Comparison of ENCODE assay signal across 20 cellular contexts in genomic region chr6:166486536-166486880, GRCh38.
"Had no signal": no experiment of that assay in that cellular context is flagged by ENCODE, and none has a peak within 500 bp of the region (broad histone marks: within the 10 kb centered on the region; RNA-seq: fewer than 3 reads in every experiment).

No MANE protein-coding gene starts in this region.

- H3K9me3 Mint-ChIP-seq: activated naive CD4-positive, alpha-beta T cell treated with anti-CD3 and anti-CD28 coated beads for 36 hours; natural killer cell had no signal

- H3K4me3 Mint-ChIP-seq: activated naive CD4-positive, alpha-beta T cell treated with anti-CD3 and anti-CD28 coated beads for 36 hours had no signal

- H3K36me3 ChIP-seq: cardiac muscle cell had no signal

- H3K27ac ChIP-seq: body of pancreas, cardiac muscle cell, psoas muscle, right atrium auricular region, tibial artery had no signal

- H3K27ac Mint-ChIP-seq: stimulated activated naive CD8-positive, alpha-beta T cell treated with anti-CD3 and anti-CD28 coated beads, Interleukin-15, amount 100 ng/mL, for 72 hours had no signal

- H3K36me3 Mint-ChIP-seq: natural killer cell, T-cell had no signal

- H3K4me3 ChIP-seq: body of pancreas, cardiac muscle cell, lung, psoas muscle, right atrium auricular region, tibial artery had no signal

- H3K4me1 ChIP-seq: body of pancreas, psoas muscle, tibial artery had no signal

- H3K27me3 Mint-ChIP-seq: stimulated activated naive CD8-positive, alpha-beta T cell treated with anti-CD3 and anti-CD28 coated beads, Interleukin-15, amount 100 ng/mL, for 72 hours; T-cell had no signal

- H3K27me3 ChIP-seq: body of pancreas, cardiac muscle cell, right atrium auricular region, tibial artery had no signal

- DNase-seq: activated CD4-positive, alpha-beta T cell treated with anti-CD3 and anti-CD28 coated beads for 1 hour; activated CD4-positive, alpha-beta T cell treated with anti-CD3 and anti-CD28 coated beads, Interleukin-2, amount 50 U/mL, for 4 hours; activated effector memory CD4-positive, alpha-beta T cell treated with Interleukin-2 at 50 U/mL for 16 hours; activated naive CD4-positive, alpha-beta T cell treated with anti-CD3 and anti-CD28 coated beads for 36 hours; activated T-cell treated with anti-CD3 and anti-CD28 coated beads, Interleukin-2, amount 50 U/mL, for 48 hours; erythroblast; foreskin fibroblast; natural killer cell; stimulated activated CD4-positive, alpha-beta T cell treated with anti-CD3 and anti-CD28 coated beads, Interleukin-12 subunit alpha, Interleukin-12 subunit beta, amount 100 ng/mL, for 4 hours; stimulated activated naive CD8-positive, alpha-beta T cell treated with anti-CD3 and anti-CD28 coated beads, Interleukin-15, amount 100 ng/mL, for 72 hours; T-cell; T-helper 9 cell had no signal

- FAIRE-seq: endometrium, keratinocyte had no signal

- H3K9me3 ChIP-seq: body of pancreas, psoas muscle, right atrium auricular region, tibial artery had no signal
